11 cellular contexts compared by ENCODE assay signal in genomic region chr18:58911241-58911640, GRCh38. TPM values are rescaled to one million over a fixed set of nuclear protein-coding genes. Genes with fewer than 3 reads are reported as not detected.
DNase-seq lines count a peak whose midpoint lies in the region; ATAC-seq, FAIRE-seq and TF ChIP-seq lines count a peak whose summit lies in the region.
"Had no signal": no experiment of that assay in that cellular context is flagged by ENCODE, and none has a peak within 500 bp of the region (broad histone marks: within the 10 kb centered on the region; RNA-seq: fewer than 3 reads in every experiment).

No MANE protein-coding gene starts in this region.

- H3K4me2 ChIP-seq in A549, result peak overlapping the region; percentile 53

- no peak for TF ChIP-seq POLR2A in A549 (IDR thresholded peaks at IDR 0.05; ENCODE audit: low read length)

- DNase-seq in A549 (ENCODE audit: low read depth in 1 of 2, low spot score in 1 of 2) (no peak), NCI-H82 treated with DMSO at 0.1 percent for 48 hours (lab: John Stamatoyannopoulos, UW; ENCODE audit: unreplicated experiment) (peak; percentile 72), fibroblast of peridontal ligament (ENCODE audit: extremely low read depth) (peak; percentile 57), osteocyte (ENCODE audit: extremely low spot score, unreplicated experiment) (no peak), superior temporal gyrus (ENCODE audit: extremely low spot score) (no peak), NCI-H510A (lab: John Stamatoyannopoulos, UW) (no peak)
- no peak for DNase-seq in activated CD4-positive, CD25-positive, alpha-beta regulatory T cell (lab: John Stamatoyannopoulos, UW)
- DNase-seq: activated CD4-positive, alpha-beta T cell treated with anti-CD3 and anti-CD28 coated beads, Interleukin-2, amount 50 U/mL, for 48 hours; occipital lobe had no signal

- FAIRE-seq in A549 (lab: Jason Lieb, UNC), result no peak
- FAIRE-seq: A204.1 had no signal

- CTCF ChIA-PET in A549 (lab: Yijun Ruan, JAX), result interaction anchor here (1.8 to 2.2 kb wide), 2 partner anchors 10 to 159 kb away, joined by 8 read pairs; no protein-coding TSS in a partner anchor

- TF ChIP-seq RAD21 in A549 (conservative IDR thresholded peaks at IDR 0.05 in 1 of 2, IDR thresholded peaks at IDR 0.05 in 1 of 2), result no peak

- H3K27ac ChIP-seq in A549, result peak overlapping the region; percentile 46 to 81; a peak in 5 of 6 replicates

- no peaks in the 10 kb centered on the region for H3K9me3 ChIP-seq in A549

- H3K4me1 Mint-ChIP-seq in osteocyte (ENCODE audit: unreplicated experiment), result peaks cover 68% of the 10 kb centered on the region

- no peak overlapping the region for H3K4me3 ChIP-seq in A549

- POLR2A ChIA-PET in A549 (lab: Yijun Ruan, JAX), result no interaction called here

- no peak for TF ChIP-seq CTCF in A549 (IDR thresholded peaks at IDR 0.05)
- TF ChIP-seq CTCF in osteocyte (IDR thresholded peaks at IDR 0.05), result no peak

- ATAC-seq in A549 (no peak; a peak in 1 of 6 replicates), HG03342 (IDR thresholded peaks at IDR 0.05; ENCODE audit: unreplicated experiment) (no peak)

- WGBS in A549 (ENCODE audit: missing lambda C conversion rate), result 93% methylated on average over 4 of the region's 4 CpGs

- no peak for TF ChIP-seq EP300 in A549 (IDR thresholded peaks at IDR 0.05)

- no peaks in the 10 kb centered on the region for H3K27me3 Mint-ChIP-seq in osteocyte (ENCODE audit: unreplicated experiment)

- H3K27ac Mint-ChIP-seq in osteocyte (ENCODE audit: unreplicated experiment), result peak overlapping the region; percentile 88

- H3K4me3 Mint-ChIP-seq in osteocyte (ENCODE audit: unreplicated experiment), result peak overlapping the region; percentile 50

- H3K9me3 Mint-ChIP-seq in osteocyte (ENCODE audit: unreplicated experiment), result no peaks in the 10 kb centered on the region

- peaks cover 62% of the 10 kb centered on the region for H3K4me1 ChIP-seq in A549

- H3K36me3 Mint-ChIP-seq in osteocyte (ENCODE audit: unreplicated experiment), result peaks cover 17% of the 10 kb centered on the region

TF ChIP-seq in A549, 52 proteins besides CTCF, POLR2A, EP300 and RAD21:
- TF ChIP-seq NPAS2 (CRISPR knock-in tag; IDR thresholded peaks at IDR 0.05; ENCODE audit: borderline replicate concordance) (no peak), ZSCAN20 (CRISPR knock-in tag; IDR thresholded peaks at IDR 0.05) (no peak), MAFK (IDR thresholded peaks at IDR 0.05; ENCODE audit: partially characterized antibody) (no peak), RFX5 (IDR thresholded peaks at IDR 0.05) (no peak), MAX (IDR thresholded peaks at IDR 0.05) (no peak), REST (IDR thresholded peaks at IDR 0.05) (no peak), BCL3 (IDR thresholded peaks at IDR 0.05) (no peak), ESRRA (IDR thresholded peaks at IDR 0.05; ENCODE audit: borderline replicate concordance, low read length) (no peak), GATA3 (IDR thresholded peaks at IDR 0.05; ENCODE audit: borderline replicate concordance) (no peak), CHD4 (IDR thresholded peaks at IDR 0.05; ENCODE audit: borderline replicate concordance) (no peak), CHD2 (IDR thresholded peaks at IDR 0.05; ENCODE audit: low read length, partially characterized antibody) (no peak), JUNB (IDR thresholded peaks at IDR 0.05) (no peak), TFCP2L1 (CRISPR knock-in tag; IDR thresholded peaks at IDR 0.05) (no peak), CBX2 (IDR thresholded peaks at IDR 0.05; ENCODE audit: borderline replicate concordance, low read depth) (no peak), FOSB (CRISPR knock-in tag; IDR thresholded peaks at IDR 0.05) (no peak)

RNA-seq across cellular contexts. Expression of gene ZNF532, which starts 46.6 kb away (rescaled TPM):
- polyA plus RNA-seq in A549 (2011; rRNA removed) (64.6 and 76.5 TPM in 2 replicates), A549 (2017; fragmentation: RNase III; extraction: RNeasy Plus Mini Kit Qiagen cat#74134 plus additional on column Dnase treatment) (26.8 to 31.4 TPM (median 27.1 TPM) in 3 replicates)
- polyA plus RNA-seq in A549 (2012; cell fraction: cytosol; rRNA removed), result 26.3 and 28.2 TPM in 2 replicates
- 28.7 and 40.5 TPM in 2 replicates for polyA plus RNA-seq in A549 (2012; cell fraction: nucleus; rRNA removed)
- 141 and 157 TPM in 2 replicates for polyA minus RNA-seq in A549 (2011; rRNA and poly(A)+ RNA removed)
- total RNA-seq in osteocyte, result 92.7 and 97.8 TPM in 2 replicates

Comparison
In these comparisons a context has a peak if more than half of its experiments do, and no peak if none do; other contexts are left out.
1. DNase-seq: peak in NCI-H82 treated with DMSO at 0.1 percent for 48 hours (single experiment) and fibroblast of peridontal ligament (single experiment); none in A549 (0 of 2), osteocyte (single experiment), activated CD4-positive, CD25-positive, alpha-beta regulatory T cell (0 of 4), superior temporal gyrus (single experiment) and NCI-H510A (single experiment).